Comparison of ENCODE assay signal across 8 cellular contexts in genomic region chr2:101307503-101307902, GRCh38.
DNase-seq lines count a peak whose midpoint lies in the region; ATAC-seq and TF ChIP-seq lines count a peak whose summit lies in the region.

No MANE protein-coding gene starts in this region.

- H3K9me3 Mint-ChIP-seq in nephron progenitor cell, result peaks cover 3% of the 10 kb centered on the region

- peaks cover 54% of the 10 kb centered on the region for H4K20me1 ChIP-seq in BLaER1

- H3K9ac ChIP-seq in BLaER1 (peak overlapping the region; percentile 98), NT2/D1 (ENCODE audit: insufficient read length, low read depth) (peak overlapping the region; percentile 96)

- H3K27ac ChIP-seq in BLaER1 (peak overlapping the region; percentile 98), coronary artery (peak overlapping the region; percentile 92 to 96)

- peak overlapping the region; percentile 98 for H3K4me2 ChIP-seq in BLaER1

- H3K27ac Mint-ChIP-seq in nephron progenitor cell, result peak overlapping the region; percentile 32

- no peaks in the 10 kb centered on the region for H3K27me3 ChIP-seq in BLaER1
- peaks cover 7% of the 10 kb centered on the region for H3K27me3 ChIP-seq in NT2/D1 (ENCODE audit: insufficient read depth, insufficient read length)

- TF ChIP-seq CTCF in coronary artery (IDR thresholded peaks at IDR 0.05) (no peak), nephron progenitor cell (IDR thresholded peaks at IDR 0.05) (no peak)

- H3K36me3 Mint-ChIP-seq in nephron progenitor cell (ENCODE audit: low read depth), result peaks cover 33% of the 10 kb centered on the region

- H3K4me1 ChIP-seq in BLaER1 (peaks cover 52% of the 10 kb centered on the region), NT2/D1 (ENCODE audit: insufficient read depth, insufficient read length) (peaks cover 2% of the 10 kb centered on the region)

- DNase-seq in NT2/D1 (ENCODE audit: low read depth, low spot score) (no peak), coronary artery (ENCODE audit: low spot score) (no peak), nephron progenitor cell (no peak), HuH-7.5 (ENCODE audit: low spot score) (no peak), SIG-M5 treated with dmso at 0.1 percent for 504 hours (lab: John Stamatoyannopoulos, UW; ENCODE audit: unreplicated experiment) (no peak)

- H3K4me3 ChIP-seq in BLaER1, result peak overlapping the region; percentile 97
- peak overlapping the region; percentile 87 for H3K4me3 ChIP-seq in NT2/D1 (ENCODE audit: insufficient read length, low read depth)
- peak overlapping the region; percentile 97 for H3K4me3 ChIP-seq in coronary artery

- H3K36me3 ChIP-seq in BLaER1 (peaks cover 33% of the 10 kb centered on the region), NT2/D1 (ENCODE audit: insufficient read depth, insufficient read length, low read length) (peaks cover 27% of the 10 kb centered on the region)

- peaks cover 5% of the 10 kb centered on the region for H3K27me3 Mint-ChIP-seq in nephron progenitor cell (ENCODE audit: low read depth, poor library complexity)

- ATAC-seq in GM18498 (IDR thresholded peaks at IDR 0.05; ENCODE audit: unreplicated experiment) (no peak), GM19351 (IDR thresholded peaks at IDR 0.05; ENCODE audit: unreplicated experiment) (no peak)

- no peaks in the 10 kb centered on the region for H3K9me3 ChIP-seq in BLaER1
- no peaks in the 10 kb centered on the region for H3K9me3 ChIP-seq in NT2/D1 (ENCODE audit: insufficient read depth, low read length)

- peaks cover 42% of the 10 kb centered on the region for H3K4me1 Mint-ChIP-seq in nephron progenitor cell

- H3K4me3 Mint-ChIP-seq in nephron progenitor cell, result peak overlapping the region; percentile 89
